ENCODE assay signal across 28 cellular contexts in genomic region chr12:68260153-68260552, GRCh38. TPM values are rescaled to one million over a fixed set of nuclear protein-coding genes. Genes with fewer than 3 reads are reported as not detected.
"Had no signal": no experiment of that assay in that cellular context is flagged by ENCODE, and none has a peak within 500 bp of the region (broad histone marks: within the 10 kb centered on the region; RNA-seq: fewer than 3 reads in every experiment).

No MANE protein-coding gene starts in this region.

- H3K27ac ChIP-seq: SJSA1 had no signal

- ATAC-seq: WTC11 had no signal

- H3K27ac Mint-ChIP-seq: activated CD4-positive, alpha-beta T cell treated with anti-CD3 and anti-CD28 coated beads, Interleukin-2, amount 10 ng/mL, durations not matched to agents 7 days and 5 days; activated CD8-positive, alpha-beta T cell treated with anti-CD3 and anti-CD28 coated beads, Interleukin-2, amount 10 ng/mL, durations not matched to agents 7 days and 5 days; T-helper 2 cell treated with Interferon-gamma antibody and Interleukin-4, amounts not matched to agents 5 μg/mL and 100 μg/mL, for 36 hours; WTC11 had no signal

- H3K9me3 Mint-ChIP-seq: activated CD4-positive, alpha-beta T cell treated with anti-CD3 and anti-CD28 coated beads, Interleukin-2, amount 10 ng/mL, durations not matched to agents 7 days and 5 days; activated naive CD4-positive, alpha-beta T cell treated with anti-CD3 and anti-CD28 coated beads, Interleukin-2, amount 50 U/mL, for 72 hours; activated T-cell treated with anti-CD3 and anti-CD28 coated beads, Interleukin-2, amount 50 U/mL, for 24 hours; activated T-helper 2 cell treated with anti-CD3 and anti-CD28 coated beads, Interferon-gamma antibody, Interleukin-2, Interleukin-4, amounts not matched to agents 10 μg/mL and 5 μg/mL and 100 μg/mL, durations not matched to agents 14 hours and 24 hours and 36 hours; T-helper 1 cell treated with Interleukin-12 subunit alpha and Interleukin-12 subunit beta and Interleukin-4 antibody, amounts not matched to agents 30 μg/mL and 1 μg/mL, for 36 hours; T-helper 2 cell treated with Interferon-gamma antibody and Interleukin-4, amounts not matched to agents 5 μg/mL and 100 μg/mL, for 36 hours; WTC11 had no signal

- H3K4me1 ChIP-seq: SJSA1 had no signal

- H3K4me3 Mint-ChIP-seq: activated CD4-positive, alpha-beta T cell treated with anti-CD3 and anti-CD28 coated beads for 36 hours; activated CD4-positive, alpha-beta T cell treated with anti-CD3 and anti-CD28 coated beads, Interleukin-2, amount 10 ng/mL, durations not matched to agents 7 days and 5 days; activated CD8-positive, alpha-beta T cell treated with anti-CD3 and anti-CD28 coated beads, Interleukin-2, amount 10 ng/mL, durations not matched to agents 7 days and 5 days; activated T-cell treated with anti-CD3 and anti-CD28 coated beads, Interleukin-2, amount 50 U/mL, for 24 hours; T-helper 2 cell treated with Interferon-gamma antibody and Interleukin-4, amounts not matched to agents 5 μg/mL and 100 μg/mL, for 36 hours; WTC11 had no signal

- H3K4me3 ChIP-seq: SJSA1 had no signal

- H3K9me3 ChIP-seq: SJSA1 had no signal

- H3K27me3 ChIP-seq: SJSA1 had no signal

- DNase-seq: activated CD4-positive, alpha-beta T cell treated with anti-CD3 and anti-CD28 coated beads, Interleukin-2, amount 10 ng/mL, durations not matched to agents 7 days and 5 days; activated gamma-delta T cell; anterior cingulate cortex; NCI-H1092 treated with DMSO at 0.1 percent for 48 hours; NCI-H1417; NCI-H146; NCI-H187; NCI-H2081; NCI-H2171 treated with DMSO at 0.1 percent for 48 hours; NCI-H2227 treated with DMSO at 0.1 percent for 48 hours; NCI-H446; NCI-H510A treated with DMSO at 0.1 percent for 48 hours; NCI-H69; NCI-H82; SHP77 treated with DMSO at 0.1 percent for 48 hours had no signal

- H3K36me3 Mint-ChIP-seq: activated naive CD4-positive, alpha-beta T cell treated with anti-CD3 and anti-CD28 coated beads, Interleukin-2, amount 50 U/mL, for 72 hours; WTC11 had no signal

- H3K36me3 ChIP-seq: SJSA1 had no signal

RNA-seq across cellular contexts. Expression of gene IL22, which starts 6.7 kb away (rescaled TPM):
- total RNA-seq: activated CD8-positive, alpha-beta T cell treated with anti-CD3 and anti-CD28 coated beads, Interleukin-2, amount 10 ng/mL, durations not matched to agents 7 days and 5 days; cardiac septum; M059J; OCI-LY7; RPMI7951; SJSA1; WTC11 had no signal

RNA-seq across cellular contexts. Expression of gene IL26, which starts 34.5 kb away (rescaled TPM):
- total RNA-seq: cardiac septum, M059J, OCI-LY7, RPMI7951, SJSA1, WTC11 had no signal
